Comparison of ENCODE assay signal across 1 cellular context in genomic region chr10:123043409-123043925, GRCh38.
TF ChIP-seq lines count a peak whose summit lies in the region.

No MANE protein-coding gene starts in this region.

TF ChIP-seq in K562, 482 proteins besides CTCF, POLR2A, EP300 and RAD21 (continued from another document):
- TF ChIP-seq DEAF1 (CRISPR knock-in tag; IDR thresholded peaks at IDR 0.05), result peak; percentile 48; the same call in 1 of the 2 replicates
- TF ChIP-seq HCFC1 (IDR thresholded peaks at IDR 0.05; ENCODE audit: low read depth, low read length), result no peak
- no peak for TF ChIP-seq ZNF24 (IDR thresholded peaks at IDR 0.05)
- no peak for TF ChIP-seq ZNF124 (CRISPR knock-in tag; IDR thresholded peaks at IDR 0.05)
- TF ChIP-seq BRF1 (IDR thresholded peaks at IDR 0.05; ENCODE audit: borderline replicate concordance, extremely low read depth, insufficient read length), result no peak
- no peak for TF ChIP-seq HMBOX1 (IDR thresholded peaks at IDR 0.05)
- TF ChIP-seq SRSF3 (IDR thresholded peaks at IDR 0.05; ENCODE audit: insufficient read depth, low read length), result no peak
- TF ChIP-seq MECOM (CRISPR knock-in tag; IDR thresholded peaks at IDR 0.05), result no peak
- no peak for TF ChIP-seq SAFB (IDR thresholded peaks at IDR 0.05; ENCODE audit: borderline replicate concordance, low read depth, low read length)
- no peak for TF ChIP-seq SAFB2 (IDR thresholded peaks at IDR 0.05; ENCODE audit: borderline replicate concordance, low read depth, low read length, severe bottlenecking)
- peak; percentile 78; the same call in 1 of the 2 replicates for TF ChIP-seq STAG1 (CRISPR knock-in tag; IDR thresholded peaks at IDR 0.05; ENCODE audit: borderline replicate concordance)
- TF ChIP-seq ZNF707 (CRISPR knock-in tag; conservative IDR thresholded peaks at IDR 0.05), result no peak
- no peak for TF ChIP-seq ZNF140 (CRISPR knock-in tag; IDR thresholded peaks at IDR 0.05)
- no peak for TF ChIP-seq ZBTB34 (CRISPR knock-in tag; IDR thresholded peaks at IDR 0.05)
- TF ChIP-seq SMC3 (conservative IDR thresholded peaks at IDR 0.05; ENCODE audit: insufficient read depth, low read depth, low read length), result peak; percentile 70
